ENCODE assay signal across 8 cellular contexts in genomic region chr3:101561630-101562328, GRCh38. TPM values are rescaled to one million over a fixed set of nuclear protein-coding genes. Genes with fewer than 3 reads are reported as not detected.
DNase-seq lines count a peak whose midpoint lies in the region; ATAC-seq and TF ChIP-seq lines count a peak whose summit lies in the region.

TSS of gene TRMT10C (plus strand) at chr3:101561868. CDS start at chr3:101564782, 2,914 bp downstream.

- DNase-seq in GM12865 (ENCODE audit: low read depth) (peak; percentile 95), NCI-H1417 (lab: John Stamatoyannopoulos, UW) (peak; percentile 87 to 95 (median 93)), T follicular helper cell (ENCODE audit: low read depth) (peak; percentile 88), adipocyte (ENCODE audit: low read depth) (peak; percentile 97), cardiac septum (ENCODE audit: low spot score) (peak; percentile 97), trophoblast cell (peak; percentile 96 to 99), transverse colon (peak; percentile 94)

- H4K91ac ChIP-seq in trophoblast cell (ENCODE audit: low read depth, low read length): peak within 1 kb of the TSS; percentile 71

- H4K12ac ChIP-seq in trophoblast cell (ENCODE audit: low read depth, low read length): peak within 1 kb of the TSS; percentile 90

- H3K27me3 ChIP-seq in adipocyte (replicated peaks; ENCODE audit: control insufficient read depth, insufficient read depth, low read length) (no peaks in the 10 kb centered on the region), trophoblast cell (ENCODE audit: insufficient read depth, low read length) (no peaks in the 10 kb centered on the region), transverse colon (peaks cover 29% of the 10 kb centered on the region)

- H3K4me1 ChIP-seq in adipocyte (ENCODE audit: control insufficient read depth, insufficient read depth, low read length) (peaks cover 10% of the 10 kb centered on the region), trophoblast cell (ENCODE audit: control insufficient read depth in 1 of 2, insufficient read depth in 2 of 2, low read length in 2 of 2) (peaks cover 2 to 3% of the 10 kb centered on the region in 2 experiments), transverse colon (peaks cover 7 to 23% (median 9%) of the 10 kb centered on the region in 4 donors)

- H2BK5ac ChIP-seq in trophoblast cell (ENCODE audit: low read depth, low read length, poor library complexity): peak within 1 kb of the TSS; percentile 67

- H3K23ac ChIP-seq in trophoblast cell (ENCODE audit: low read length): peak within 1 kb of the TSS; percentile 91

- peak; percentile 100 for ATAC-seq in HG02759 (IDR thresholded peaks at IDR 0.05; ENCODE audit: unreplicated experiment)

- H3K79me2 ChIP-seq in trophoblast cell (ENCODE audit: control insufficient read depth, insufficient read depth, low read length, poor library complexity): peaks cover 4% of the 10 kb centered on the region

- H3K79me1 ChIP-seq in trophoblast cell (ENCODE audit: low read length): peaks cover 2% of the 10 kb centered on the region

- H3K9me3 ChIP-seq in adipocyte (ENCODE audit: control insufficient read depth, low read length): no peaks in the 10 kb centered on the region
- no peaks in the 10 kb centered on the region for H3K9me3 ChIP-seq in trophoblast cell (ENCODE audit: insufficient read depth, low read depth, low read length)
- H3K9me3 ChIP-seq in transverse colon: no peaks in the 10 kb centered on the region

- H3K4me3 ChIP-seq in GM12865 (ENCODE audit: low read depth, low read length): peak within 1 kb of the TSS; percentile 92
- peak within 1 kb of the TSS; percentile 97 for H3K4me3 ChIP-seq in adipocyte (ENCODE audit: low read length)
- H3K4me3 ChIP-seq in trophoblast cell (ENCODE audit: low read depth, low read length): peak within 1 kb of the TSS; percentile 98
- H3K4me3 ChIP-seq in transverse colon: peak within 1 kb of the TSS; percentile 54 to 96 (median 72)

- TF ChIP-seq CTCF in GM12865 (IDR thresholded peaks at IDR 0.05; ENCODE audit: insufficient read depth, low read depth, low read length, missing control alignments): no peak
- TF ChIP-seq CTCF in transverse colon (IDR thresholded peaks at IDR 0.05): no peak

- TF ChIP-seq EP300 in transverse colon (IDR thresholded peaks at IDR 0.05; ENCODE audit: low read depth): no peak

- H3K4me2 ChIP-seq in trophoblast cell (ENCODE audit: low read length): peak within 1 kb of the TSS; percentile 71

- peak within 1 kb of the TSS; percentile 97 for H4K8ac ChIP-seq in trophoblast cell (ENCODE audit: low read depth, low read length)

- TF ChIP-seq POLR2A in transverse colon (IDR thresholded peaks at IDR 0.05): peak; percentile 88

- H2AK5ac ChIP-seq in trophoblast cell (ENCODE audit: low read length): no peak within 1 kb of the TSS

- H2BK12ac ChIP-seq in trophoblast cell (ENCODE audit: low read length): no peak within 1 kb of the TSS

- peak within 1 kb of the TSS; percentile 72 for H2AFZ ChIP-seq in trophoblast cell (ENCODE audit: insufficient read depth, low read length, poor library complexity)

- H3K4ac ChIP-seq in trophoblast cell (ENCODE audit: low read depth, low read length): peak within 1 kb of the TSS; percentile 78

- in situ Hi-C loops in transverse colon (cut with MboI; ENCODE audit: low pct_ligation_motif_present in 1 of 4, low pct_unique_long_range_greater_than_20kb in 1 of 4, low sequenced_read_pairs in 3 of 4): loop anchor here in 1 of 4 donors (10.0 kb wide), 1 partner anchor 123 kb away; the partner anchor contains the start of gene RPL24

- intact Hi-C loops in cardiac septum (cut with DNase I): loop anchor here (5.0 kb wide), 1 partner anchor 49 kb away; the partner anchor contains the start of gene SENP7
- intact Hi-C loops in transverse colon (cut with DNase I; ENCODE audit: low total_unique reads): no loop called here

- peak within 1 kb of the TSS; percentile 84 for H3K18ac ChIP-seq in trophoblast cell (ENCODE audit: low read length)

- H3K14ac ChIP-seq in trophoblast cell (ENCODE audit: low read length): peak within 1 kb of the TSS; percentile 38

- H3K36me3 ChIP-seq in adipocyte (ENCODE audit: control insufficient read depth, insufficient read depth, low read length, severe bottlenecking) (peaks cover 19% of the 10 kb centered on the region), trophoblast cell (ENCODE audit: control insufficient read depth in 1 of 2, insufficient read depth in 2 of 2, low read length in 2 of 2) (peaks cover 1 to 4% of the 10 kb centered on the region in 2 experiments), transverse colon (peaks cover 0 to 18% (median 0%) of the 10 kb centered on the region in 4 donors)

- H2BK120ac ChIP-seq in trophoblast cell (ENCODE audit: insufficient read depth, low read length, poor library complexity): no peak within 1 kb of the TSS

- H3K27ac ChIP-seq in trophoblast cell (ENCODE audit: low read depth, low read length) (peak within 1 kb of the TSS; percentile 32), transverse colon (peak within 1 kb of the TSS; percentile 85 to 95 (median 87))

- peak within 1 kb of the TSS; percentile 96 for H3K9ac ChIP-seq in adipocyte (ENCODE audit: low read length)
- peak within 1 kb of the TSS; percentile 99 for H3K9ac ChIP-seq in trophoblast cell (ENCODE audit: low read length)

- no CpG with 5 or more reads among the region's 35 CpGs for WGBS in trophoblast cell (ENCODE audit: extremely low coverage, insufficient coverage, insufficient read length)
- WGBS in transverse colon (ENCODE audit: low coverage in 1 of 2), 2 donors: 0 to 1% methylated on average over 1 to 35 of the region's 35 CpGs

RNA-seq across cellular contexts. Expression of gene TRMT10C, which starts in this region (rescaled TPM):
- total RNA-seq in cardiac septum (19.1 TPM), transverse colon (10 to 100 TPM in 2 of 4 donors, 1 to 10 TPM in 2; 5.0 to 15.0 (median 11.0) TPM)
- 22.2 and 22.4 TPM in 2 replicates for polyA plus RNA-seq in trophoblast cell (2013)

Comparison
In these comparisons a context has a peak if more than half of its experiments do, and no peak if none do; other contexts are left out.
1. Peak in every context shown above with its lines: DNase-seq, ATAC-seq, H3K4me3 ChIP-seq and H3K27ac ChIP-seq.